Comparison of ENCODE assay signal across 23 cellular contexts in genomic region chr7:74282748-74283459, GRCh38. TPM values are rescaled to one million over a fixed set of nuclear protein-coding genes. Genes with fewer than 3 reads are reported as not detected.
DNase-seq lines count a peak whose midpoint lies in the region; ATAC-seq and TF ChIP-seq lines count a peak whose summit lies in the region.
"Had no signal": no experiment of that assay in that cellular context is flagged by ENCODE, and none has a peak within 500 bp of the region (broad histone marks: within the 10 kb centered on the region; RNA-seq: fewer than 3 reads in every experiment).

No MANE protein-coding gene starts in this region.

- ATAC-seq in HG03565 (IDR thresholded peaks at IDR 0.05; ENCODE audit: unreplicated experiment) (no peak), HG02840 (IDR thresholded peaks at IDR 0.05; ENCODE audit: low FRiP score, unreplicated experiment) (no peak), GM18520 (IDR thresholded peaks at IDR 0.05; ENCODE audit: unreplicated experiment) (no peak)
- ATAC-seq: activated CD4-positive, CD25-positive, alpha-beta regulatory T cell treated with anti-CD3 and anti-CD28 coated beads, Interleukin-2, amount 50 U/mL, for 24 hours; activated CD8-positive, alpha-beta T cell treated with anti-CD3 and anti-CD28 coated beads for 36 hours; activated naive CD8-positive, alpha-beta T cell treated with anti-CD3 and anti-CD28 coated beads, Interleukin-2, amount 50 U/mL, for 24 hours; body of pancreas; K562; Right ventricle myocardium inferior had no signal

- no peaks in the 10 kb centered on the region for H3K36me3 ChIP-seq in neuronal stem cell (replicated peaks in 1 of 2; ENCODE audit: control insufficient read depth in 2 of 2, insufficient read depth in 2 of 2, low read length in 2 of 2)
- H3K36me3 ChIP-seq: uterus had no signal

- H2AK5ac ChIP-seq in neuronal stem cell (ENCODE audit: low read depth, low read length): no peak overlapping the region

- peak overlapping the region; percentile 35 for H3K18ac ChIP-seq in neuronal stem cell (ENCODE audit: low read length)

- TF ChIP-seq CTCF in Calu3 (IDR thresholded peaks at IDR 0.05; ENCODE audit: unreplicated experiment) (no peak), dorsolateral prefrontal cortex (IDR thresholded peaks at IDR 0.05 in 54 of 56, conservative IDR thresholded peaks at IDR 0.05 in 2 of 56; ENCODE audit: low read depth in 1 of 56, partially characterized antibody in 56 of 56) (no peak)

- intact Hi-C loops in Calu3 (cut with micrococcal nuclease; ENCODE audit: unreplicated experiment) (no loop called here), dorsolateral prefrontal cortex (cut with DNase I) (loop anchor here in 1 of 2 donors (10.0 kb wide), 1 partner anchor 218 kb away; no protein-coding TSS in a partner anchor)

- WGBS in neuronal stem cell (ENCODE audit: extremely low coverage in 2 of 2, insufficient read length in 2 of 2, insufficient replicate concordance in 1 of 2), 2 donors: no CpG with 5 or more reads among the region's 14 CpGs

- no peak overlapping the region for H2AFZ ChIP-seq in neuronal stem cell (ENCODE audit: low read length)

- H3K4me1 Mint-ChIP-seq in Calu3 (ENCODE audit: low read depth, unreplicated experiment) (peaks cover 23% of the 10 kb centered on the region), IgD-negative memory B cell (peaks cover 15 to 40% (median 37%) of the 10 kb centered on the region in 3 donors)

- H3K9me3 Mint-ChIP-seq in Calu3 (ENCODE audit: low read depth, unreplicated experiment) (no peaks in the 10 kb centered on the region), IgD-negative memory B cell (no peaks in the 10 kb centered on the region)
- H3K9me3 Mint-ChIP-seq: activated CD8-positive, alpha-beta T cell treated with anti-CD3 and anti-CD28 coated beads for 36 hours; activated naive CD8-positive, alpha-beta T cell treated with anti-CD3 and anti-CD28 coated beads, Interleukin-2, amount 50 U/mL, for 24 hours; naive B cell had no signal

- no peak overlapping the region for H4K91ac ChIP-seq in neuronal stem cell (ENCODE audit: low read depth, low read length, poor library complexity)

- H2BK12ac ChIP-seq in neuronal stem cell (ENCODE audit: low read length): no peak overlapping the region

- H3K4ac ChIP-seq in neuronal stem cell (ENCODE audit: low read length): no peak overlapping the region

- H3K14ac ChIP-seq in neuronal stem cell (ENCODE audit: low read length): no peak overlapping the region

- H3K36me3 Mint-ChIP-seq in Calu3 (ENCODE audit: insufficient read depth, unreplicated experiment) (peaks cover 5% of the 10 kb centered on the region), IgD-negative memory B cell (no peaks in the 10 kb centered on the region)
- H3K36me3 Mint-ChIP-seq: naive B cell had no signal

- H3K23ac ChIP-seq in neuronal stem cell (ENCODE audit: low read depth, low read length, poor library complexity): no peak overlapping the region

- H3K4me3 Mint-ChIP-seq in Calu3 (ENCODE audit: low read depth, unreplicated experiment) (no peak overlapping the region), IgD-negative memory B cell (no peak overlapping the region)
- H3K4me3 Mint-ChIP-seq: activated CD8-positive, alpha-beta T cell treated with anti-CD3 and anti-CD28 coated beads for 36 hours; activated naive CD8-positive, alpha-beta T cell treated with anti-CD3 and anti-CD28 coated beads, Interleukin-2, amount 50 U/mL, for 24 hours had no signal

- no peaks in the 10 kb centered on the region for H3K79me1 ChIP-seq in neuronal stem cell (ENCODE audit: low read depth, low read length)

- H3K27me3 ChIP-seq in dorsolateral prefrontal cortex (no peaks in the 10 kb centered on the region), neuronal stem cell (ENCODE audit: control insufficient read depth in 3 of 3, insufficient read depth in 3 of 3, low read depth in 1 of 3, low read length in 3 of 3) (peaks cover 0 to 2% (median 0%) of the 10 kb centered on the region in 3 experiments)
- H3K27me3 ChIP-seq: body of pancreas, uterus had no signal

- BruUV-seq in Calu3 (replicated peaks; lab: Mats Ljungman, UMichigan): no TSS peak

- H2BK15ac ChIP-seq in neuronal stem cell (ENCODE audit: low read length): no peak overlapping the region

- peaks cover 4 to 14% of the 10 kb centered on the region in 2 donors for H3K4me1 ChIP-seq in neuronal stem cell (ENCODE audit: control insufficient read depth in 2 of 2, insufficient read depth in 1 of 2, low read depth in 1 of 2, low read length in 2 of 2)

- no peak for DNase-seq in Calu3
- peak in 1 of 10 donors; percentile 48 for DNase-seq in dorsolateral prefrontal cortex
- peak; percentile 68 for DNase-seq in neuronal stem cell (ENCODE audit: low spot score)
- DNase-seq in D341Med (ENCODE audit: low spot score): no peak
- DNase-seq: activated CD8-positive, alpha-beta T cell treated with anti-CD3 and anti-CD28 coated beads for 36 hours; activated effector memory CD4-positive, alpha-beta T cell treated with anti-CD3 and anti-CD28 coated beads, Interleukin-2, amount 50 U/mL, for 16 hours; activated naive CD8-positive, alpha-beta T cell treated with anti-CD3 and anti-CD28 coated beads, Interleukin-2, amount 50 U/mL, for 24 hours; activated T-cell treated with anti-CD3 and anti-CD28 coated beads for 4 hours; body of pancreas; cortex of kidney; naive B cell; NCI-H1694; NCI-H2227 treated with DMSO at 0.1 percent for 48 hours; NCI-H748 treated with DMSO at 0.1 percent for 48 hours; OCI-M1; uterus had no signal

- H4K8ac ChIP-seq in neuronal stem cell (ENCODE audit: low read depth, low read length): no peak overlapping the region

- H3K27me3 Mint-ChIP-seq in Calu3 (ENCODE audit: unreplicated experiment) (no peaks in the 10 kb centered on the region), IgD-negative memory B cell (no peaks in the 10 kb centered on the region)
- H3K27me3 Mint-ChIP-seq: naive B cell had no signal

- H3K27ac Mint-ChIP-seq in Calu3 (ENCODE audit: unreplicated experiment) (peak overlapping the region; percentile 14), IgD-negative memory B cell (peak overlapping the region in 2 of 3 donors; percentile 53 to 87)
- H3K27ac Mint-ChIP-seq: activated CD8-positive, alpha-beta T cell treated with anti-CD3 and anti-CD28 coated beads for 36 hours; activated naive CD8-positive, alpha-beta T cell treated with anti-CD3 and anti-CD28 coated beads, Interleukin-2, amount 50 U/mL, for 24 hours had no signal

- H3K4me3 ChIP-seq in dorsolateral prefrontal cortex (no peak overlapping the region), neuronal stem cell (ENCODE audit: low read length in 2 of 2) (no peak overlapping the region)
- H3K4me3 ChIP-seq: body of pancreas, K562, uterus had no signal

- H3K9ac ChIP-seq in neuronal stem cell (ENCODE audit: low read depth, low read length, poor library complexity): no peak overlapping the region

- no peak overlapping the region for H2BK120ac ChIP-seq in neuronal stem cell (ENCODE audit: low read depth, low read length)

- no peak overlapping the region for H2BK5ac ChIP-seq in neuronal stem cell (ENCODE audit: low read length)

- CTCF ChIA-PET in Calu3 (lab: Charles Lee): no interaction called here

- H3K27ac ChIP-seq in dorsolateral prefrontal cortex: peak overlapping the region in 58 of 59 donors; percentile 18 to 94 (median 82)
- no peak overlapping the region for H3K27ac ChIP-seq in neuronal stem cell (replicated peaks; ENCODE audit: low read length)
- H3K27ac ChIP-seq: body of pancreas, uterus had no signal

- no peak overlapping the region for H3K4me2 ChIP-seq in neuronal stem cell (ENCODE audit: insufficient read depth, low read length, poor library complexity, severe bottlenecking)

- no peaks in the 10 kb centered on the region for H3K9me3 ChIP-seq in neuronal stem cell (replicated peaks in 1 of 2; ENCODE audit: control insufficient read depth in 2 of 2, insufficient read depth in 1 of 2, low read depth in 1 of 2, low read length in 2 of 2)
- H3K9me3 ChIP-seq: body of pancreas, uterus had no signal

RNA-seq across cellular contexts. Expression of gene CLIP2, which starts 6.3 kb away (rescaled TPM):
- total RNA-seq in Calu3 (2022) (22.4 and 22.9 TPM in 2 replicates), dorsolateral prefrontal cortex (100 to 1,000 TPM; 111 to 263 (median 148) TPM)
- polyA plus RNA-seq in IgD-negative memory B cell: 7.1 TPM
- polyA plus RNA-seq in neuronal stem cell (2013, experiment 1 of 2): 20.1 TPM
- 18.7 TPM for polyA plus RNA-seq in neuronal stem cell (2013, experiment 2 of 2)

RNA-seq across cellular contexts. Expression of gene RFC2, which starts 28.7 kb away (rescaled TPM):
- 32.5 and 38.6 TPM in 2 replicates for total RNA-seq in Calu3 (2022)
- 46.6 TPM for polyA plus RNA-seq in IgD-negative memory B cell
- total RNA-seq in dorsolateral prefrontal cortex: 10 to 100 TPM; 10.9 to 31.7 (median 19.3) TPM
- polyA plus RNA-seq in neuronal stem cell (2013, experiment 1 of 2): 48.8 TPM
- 48.1 TPM for polyA plus RNA-seq in neuronal stem cell (2013, experiment 2 of 2)
